1 cellular context compared by ENCODE assay signal in genomic region chr5:139560752-139561654, GRCh38.
TF ChIP-seq lines count a peak whose summit lies in the region.

TSS of gene UBE2D2 (plus strand) at chr5:139561339. CDS start at chr5:139561792, 453 bp downstream.

TF ChIP-seq in H1, 55 proteins besides CTCF, POLR2A, EP300 and RAD21:
- TF ChIP-seq TAF1 (IDR thresholded peaks at IDR 0.05; ENCODE audit: low read depth, low read length) = peak; percentile 86; the same call in 1 of the 2 replicates
- TF ChIP-seq BRCA1 (IDR thresholded peaks at IDR 0.05; ENCODE audit: low read depth, low read length) = peak; percentile 79
- TF ChIP-seq TAF7 (optimal IDR thresholded peaks at IDR 0.05; ENCODE audit: borderline replicate concordance, low read depth, low read length) = peak; percentile 77
- peak; percentile 61; the same call in 1 of the 2 replicates for TF ChIP-seq RBBP5 (IDR thresholded peaks at IDR 0.05; ENCODE audit: borderline replicate concordance, low read depth, low read length)
- TF ChIP-seq TBP (IDR thresholded peaks at IDR 0.05; ENCODE audit: low read depth, low read length) = peak; percentile 79
- no peak for TF ChIP-seq HDAC6 (IDR thresholded peaks at IDR 0.05; ENCODE audit: low read depth, low read length)
- TF ChIP-seq SP1 (IDR thresholded peaks at IDR 0.05; ENCODE audit: low read depth, low read length) = 0 out of 2 replicates have a peak, but pooled peaks have one; percentile 35
- TF ChIP-seq KDM1A (IDR thresholded peaks at IDR 0.05; ENCODE audit: borderline replicate concordance, low read length) = 0 out of 2 replicates have a peak, but pooled peaks have one; percentile 53
- peak; percentile 78 for TF ChIP-seq CREB1 (IDR thresholded peaks at IDR 0.05)
- peak in 1 of 2 experiments; percentile 46; a peak in 1 of 4 replicates for TF ChIP-seq SIN3A (conservative IDR thresholded peaks at IDR 0.05 in 1 of 2, IDR thresholded peaks at IDR 0.05 in 1 of 2; ENCODE audit: low read depth in 1 of 2, low read length in 2 of 2)
- no peak for TF ChIP-seq POU5F1 (IDR thresholded peaks at IDR 0.05; ENCODE audit: low read depth, low read length)
- TF ChIP-seq ASH2L (IDR thresholded peaks at IDR 0.05; ENCODE audit: low read length) = peak; percentile 41
- TF ChIP-seq CHD2 (IDR thresholded peaks at IDR 0.05; ENCODE audit: low read length) = peak; percentile 95
- TF ChIP-seq CEBPB (IDR thresholded peaks at IDR 0.05; ENCODE audit: low read depth, low read length) = no peak
- TF ChIP-seq, protein P1, sequence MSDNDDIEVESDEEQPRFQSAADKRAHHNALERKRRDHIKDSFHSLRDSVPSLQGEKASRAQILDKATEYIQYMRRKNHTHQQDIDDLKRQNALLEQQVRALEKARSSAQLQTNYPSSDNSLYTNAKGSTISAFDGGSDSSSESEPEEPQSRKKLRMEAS (IDR thresholded peaks at IDR 0.05) = peak; percentile 91
- peak; percentile 77 for TF ChIP-seq E2F6 (IDR thresholded peaks at IDR 0.05)
- peak; percentile 26; the same call in 1 of the 2 replicates for TF ChIP-seq JUND (IDR thresholded peaks at IDR 0.05; ENCODE audit: low read length)
- no peak for TF ChIP-seq TEAD4 (IDR thresholded peaks at IDR 0.05; ENCODE audit: low read depth, low read length)
- TF ChIP-seq POLR2AphosphoS5 (IDR thresholded peaks at IDR 0.05; ENCODE audit: low read depth, low read length) = peak; percentile 77
- TF ChIP-seq PHF8 (conservative IDR thresholded peaks at IDR 0.05; ENCODE audit: low read depth, low read length) = peak; percentile 65
- peak; percentile 31 for TF ChIP-seq KDM4A (IDR thresholded peaks at IDR 0.05; ENCODE audit: low read depth, low read length, severe bottlenecking)
- TF ChIP-seq CTBP2 (IDR thresholded peaks at IDR 0.05; ENCODE audit: borderline replicate concordance, insufficient read depth, insufficient read length, low read length) = no peak
TF ChIP-seq in H1: peak in this region for 17.
